ENCODE assay signal across 10 cellular contexts in genomic region chr12:118327381-118327780, GRCh38.
"Had no signal": no experiment of that assay in that cellular context is flagged by ENCODE, and none has a peak within 500 bp of the region (broad histone marks: within the 10 kb centered on the region; RNA-seq: fewer than 3 reads in every experiment).

No MANE protein-coding gene starts in this region.

- H3K27me3 Mint-ChIP-seq: activated CD4-positive, alpha-beta memory T cell treated with anti-CD3 and anti-CD28 coated beads for 36 hours; activated naive CD4-positive, alpha-beta T cell treated with anti-CD3 and anti-CD28 coated beads, Interleukin-2, amount 10 ng/mL, durations not matched to agents 7 days and 5 days; activated T-cell treated with anti-CD3 and anti-CD28 coated beads, Interleukin-2, amount 50 U/mL, for 24 hours had no signal

- H3K27ac ChIP-seq: right lobe of liver, tibial artery, vagina, WERI-Rb-1 had no signal

- H3K4me3 ChIP-seq: right lobe of liver, tibial artery, vagina had no signal

- H3K27me3 ChIP-seq: right lobe of liver, tibial artery, vagina had no signal

- DNase-seq: activated CD4-positive, alpha-beta memory T cell treated with anti-CD3 and anti-CD28 coated beads for 36 hours; activated naive CD4-positive, alpha-beta T cell treated with anti-CD3 and anti-CD28 coated beads, Interleukin-2, amount 10 ng/mL, durations not matched to agents 7 days and 5 days; activated T-cell treated with anti-CD3 and anti-CD28 coated beads, Interleukin-2, amount 50 U/mL, for 24 hours; glutamatergic neuron; right lobe of liver; stimulated activated CD4-positive, alpha-beta T cell treated with anti-CD3 and anti-CD28 coated beads, Interleukin-1b, Interleukin-23, amount 100 ng/mL, for 48 hours; T-helper 1 cell; tibial artery; WERI-Rb-1 had no signal

- H3K27ac Mint-ChIP-seq: activated CD4-positive, alpha-beta memory T cell treated with anti-CD3 and anti-CD28 coated beads for 36 hours; activated naive CD4-positive, alpha-beta T cell treated with anti-CD3 and anti-CD28 coated beads, Interleukin-2, amount 10 ng/mL, durations not matched to agents 7 days and 5 days; activated T-cell treated with anti-CD3 and anti-CD28 coated beads, Interleukin-2, amount 50 U/mL, for 24 hours had no signal

- H3K4me3 Mint-ChIP-seq: activated CD4-positive, alpha-beta memory T cell treated with anti-CD3 and anti-CD28 coated beads for 36 hours; activated naive CD4-positive, alpha-beta T cell treated with anti-CD3 and anti-CD28 coated beads, Interleukin-2, amount 10 ng/mL, durations not matched to agents 7 days and 5 days; activated T-cell treated with anti-CD3 and anti-CD28 coated beads, Interleukin-2, amount 50 U/mL, for 24 hours had no signal

- H3K9me3 ChIP-seq: right lobe of liver, tibial artery, vagina had no signal

- H3K36me3 ChIP-seq: right lobe of liver, tibial artery, vagina, WERI-Rb-1 had no signal

- ATAC-seq: right lobe of liver had no signal

- H3K9me3 Mint-ChIP-seq: activated CD4-positive, alpha-beta memory T cell treated with anti-CD3 and anti-CD28 coated beads for 36 hours; activated naive CD4-positive, alpha-beta T cell treated with anti-CD3 and anti-CD28 coated beads, Interleukin-2, amount 10 ng/mL, durations not matched to agents 7 days and 5 days; activated T-cell treated with anti-CD3 and anti-CD28 coated beads, Interleukin-2, amount 50 U/mL, for 24 hours had no signal
